Comparison of ENCODE assay signal across 1 cellular context in the genomic region with DNA sequence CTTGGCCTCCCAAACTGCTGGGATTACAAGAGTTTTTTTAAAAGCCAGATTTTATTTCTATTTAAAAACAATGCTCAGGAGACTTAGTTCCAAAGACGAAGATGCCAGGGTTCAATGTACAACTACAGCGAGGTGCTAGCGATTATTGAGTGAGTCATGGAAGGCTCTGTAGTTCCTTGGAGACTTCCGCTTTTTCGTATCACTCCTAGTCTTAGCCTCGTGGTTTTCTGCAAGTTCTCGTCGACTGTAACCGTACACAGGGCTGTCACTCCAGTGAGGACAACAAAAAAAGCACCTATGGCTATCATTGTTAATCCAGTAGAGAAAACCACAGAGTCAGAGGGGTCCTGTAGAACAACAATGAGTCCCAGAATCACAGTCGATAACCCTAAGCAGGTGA.
TF ChIP-seq lines count a peak whose summit lies in the region.

No MANE protein-coding gene starts in this region.

TF ChIP-seq in GM12878, 131 proteins besides CTCF, POLR2A, EP300 and RAD21:
- TF ChIP-seq CHD4 (IDR thresholded peaks at IDR 0.05): no peak
- TF ChIP-seq SPI1 (IDR thresholded peaks at IDR 0.05; ENCODE audit: borderline replicate concordance, insufficient read depth, low read depth, low read length): peak; percentile 76; the same call in 1 of the 2 replicates
- TF ChIP-seq, protein P1, sequence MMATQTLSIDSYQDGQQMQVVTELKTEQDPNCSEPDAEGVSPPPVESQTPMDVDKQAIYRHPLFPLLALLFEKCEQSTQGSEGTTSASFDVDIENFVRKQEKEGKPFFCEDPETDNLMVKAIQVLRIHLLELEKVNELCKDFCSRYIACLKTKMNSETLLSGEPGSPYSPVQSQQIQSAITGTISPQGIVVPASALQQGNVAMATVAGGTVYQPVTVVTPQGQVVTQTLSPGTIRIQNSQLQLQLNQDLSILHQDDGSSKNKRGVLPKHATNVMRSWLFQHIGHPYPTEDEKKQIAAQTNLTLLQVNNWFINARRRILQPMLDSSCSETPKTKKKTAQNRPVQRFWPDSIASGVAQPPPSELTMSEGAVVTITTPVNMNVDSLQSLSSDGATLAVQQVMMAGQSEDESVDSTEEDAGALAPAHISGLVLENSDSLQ (IDR thresholded peaks at IDR 0.05): peak; percentile 66
